Comparison of ENCODE assay signal across 22 cellular contexts in genomic region chr11:44493929-44494328, GRCh38.
DNase-seq lines count a peak whose midpoint lies in the region; ATAC-seq, FAIRE-seq and TF ChIP-seq lines count a peak whose summit lies in the region.
"Had no signal": no experiment of that assay in that cellular context is flagged by ENCODE, and none has a peak within 500 bp of the region (broad histone marks: within the 10 kb centered on the region; RNA-seq: fewer than 3 reads in every experiment).

No MANE protein-coding gene starts in this region.

- intact Hi-C loops in K562 (cut with micrococcal nuclease) (no loop called here), natural killer cell (cut with micrococcal nuclease) (no loop called here)

- no peaks in the 10 kb centered on the region for H4K20me1 ChIP-seq in SK-N-SH (ENCODE audit: insufficient read depth)
- H4K20me1 ChIP-seq in K562 (replicated peaks; ENCODE audit: control insufficient read depth, insufficient read depth, low read length): no peaks in the 10 kb centered on the region
- H4K20me1 ChIP-seq: BLaER1 treated with 17β-estradiol and CSF1 and Interleukin-3, amounts not matched to agents 10 nM and 100 nM had no signal

- CTCF ChIA-PET in SK-N-SH (lab: Yijun Ruan, JAX) (interaction anchor here (2.5 kb wide), 1 partner anchor 9 kb away, joined by 8 read pairs; no protein-coding TSS in a partner anchor), K562 (lab: Yijun Ruan, JAX; ENCODE audit: low intra/inter-chr PET ratio) (no interaction called here)

- H3K4me3 ChIP-seq in SK-N-SH (ENCODE audit: low read depth in 2 of 2, low read length in 1 of 2) (no peak overlapping the region), WERI-Rb-1 (ENCODE audit: low read depth, low read length) (no peak overlapping the region), K562 (no peak overlapping the region)
- H3K4me3 ChIP-seq: A549; BLaER1 treated with 17β-estradiol and CSF1 and Interleukin-3, amounts not matched to agents 10 nM and 100 nM had no signal

- H3K36me3 ChIP-seq in SK-N-SH (replicated peaks in 1 of 2; ENCODE audit: control insufficient read depth in 1 of 2, insufficient read depth in 2 of 2, low read length in 1 of 2): no peaks in the 10 kb centered on the region
- no peaks in the 10 kb centered on the region for H3K36me3 ChIP-seq in WERI-Rb-1
- no peaks in the 10 kb centered on the region for H3K36me3 ChIP-seq in K562 (ENCODE audit: control insufficient read depth, insufficient read depth, low read length)
- H3K36me3 ChIP-seq: BLaER1 treated with 17β-estradiol and CSF1 and Interleukin-3, amounts not matched to agents 10 nM and 100 nM had no signal

- no peaks in the 10 kb centered on the region for H3F3A ChIP-seq in SK-N-SH (replicated peaks; ENCODE audit: insufficient read depth)

- H3K27me3 ChIP-seq in SK-N-SH (ENCODE audit: insufficient read depth): peaks cover 4% of the 10 kb centered on the region; the same call in 1 of the 2 replicates
- no peaks in the 10 kb centered on the region for H3K27me3 ChIP-seq in WERI-Rb-1 (ENCODE audit: insufficient read depth, low read depth, severe bottlenecking)
- H3K27me3 ChIP-seq in K562 (ENCODE audit: control insufficient read depth in 2 of 2, insufficient read depth in 2 of 2, low read length in 2 of 2): peaks cover 2 to 18% of the 10 kb centered on the region in 2 experiments
- H3K27me3 ChIP-seq: BLaER1 treated with 17β-estradiol and CSF1 and Interleukin-3, amounts not matched to agents 10 nM and 100 nM had no signal

- H3K4me1 ChIP-seq in SK-N-SH (ENCODE audit: control insufficient read depth in 1 of 2, insufficient read depth in 2 of 2, low read depth in 1 of 2, low read length in 1 of 2): no peaks in the 10 kb centered on the region
- H3K4me1 ChIP-seq in K562 (replicated peaks in 1 of 2; ENCODE audit: control insufficient read depth in 2 of 2, insufficient read depth in 2 of 2, low read length in 2 of 2): no peaks in the 10 kb centered on the region
- H3K4me1 ChIP-seq: A549; BLaER1 treated with 17β-estradiol and CSF1 and Interleukin-3, amounts not matched to agents 10 nM and 100 nM; Caco-2 had no signal

- no TSS peak for BruUV-seq in K562 (replicated peaks; lab: Mats Ljungman, UMichigan)

- no peak overlapping the region for H3K9ac ChIP-seq in SK-N-SH
- H3K9ac ChIP-seq in K562 (ENCODE audit: insufficient read depth in 1 of 2, low read depth in 2 of 2, low read length in 2 of 2): no peak overlapping the region
- H3K9ac ChIP-seq: BLaER1 treated with 17β-estradiol and CSF1 and Interleukin-3, amounts not matched to agents 10 nM and 100 nM had no signal

- H3K9me3 ChIP-seq in SK-N-SH (no peaks in the 10 kb centered on the region), WERI-Rb-1 (ENCODE audit: severe bottlenecking) (no peaks in the 10 kb centered on the region), K562 (replicated peaks; ENCODE audit: control insufficient read depth, insufficient read depth, low read depth, low read length) (no peaks in the 10 kb centered on the region)
- H3K9me3 ChIP-seq: A549; BLaER1 treated with 17β-estradiol and CSF1 and Interleukin-3, amounts not matched to agents 10 nM and 100 nM; Caco-2 had no signal

- H3K9me3 Mint-ChIP-seq in natural killer cell: no peaks in the 10 kb centered on the region
- H3K9me3 Mint-ChIP-seq: CD4-positive, alpha-beta T cell; CD8-positive, alpha-beta T cell had no signal

- TF ChIP-seq EP300 in SK-N-SH (IDR thresholded peaks at IDR 0.05; ENCODE audit: borderline replicate concordance in 1 of 2, low read depth in 1 of 2, low read length in 1 of 2) (no peak), K562 (IDR thresholded peaks at IDR 0.05; ENCODE audit: low read length) (no peak)

- no peaks in the 10 kb centered on the region for H3K36me3 Mint-ChIP-seq in natural killer cell
- H3K36me3 Mint-ChIP-seq: CD8-positive, alpha-beta T cell had no signal

- no peak for TF ChIP-seq RAD21 in SK-N-SH (IDR thresholded peaks at IDR 0.05; ENCODE audit: low read length)
- no peak for TF ChIP-seq RAD21 in K562 (CRISPR knock-in tag; conservative IDR thresholded peaks at IDR 0.05 in 1 of 2, IDR thresholded peaks at IDR 0.05 in 1 of 2)

- TF ChIP-seq POLR2A in K562 (conservative IDR thresholded peaks at IDR 0.05): no peak

- no peak overlapping the region for H2AFZ ChIP-seq in SK-N-SH (ENCODE audit: low read depth)
- H2AFZ ChIP-seq in K562 (ENCODE audit: low read depth, low read length): no peak overlapping the region

- in situ Hi-C loops in K562 (cut with MboI): no loop called here

- peaks cover 3% of the 10 kb centered on the region for H3K9me1 ChIP-seq in K562 (ENCODE audit: control insufficient read depth, insufficient read depth, low read length)

- TF ChIP-seq CTCF in SK-N-SH (IDR thresholded peaks at IDR 0.05) (no peak), WERI-Rb-1 (IDR thresholded peaks at IDR 0.05; ENCODE audit: low read depth, low read length) (no peak), K562 (IDR thresholded peaks at IDR 0.05 in 2 of 3, conservative IDR thresholded peaks at IDR 0.05 in 1 of 3; ENCODE audit: insufficient read depth in 2 of 3, low read depth in 1 of 3, low read length in 3 of 3) (no peak), natural killer cell (IDR thresholded peaks at IDR 0.05) (no peak)

- H3K79me2 ChIP-seq in SK-N-SH (ENCODE audit: insufficient read depth) (no peaks in the 10 kb centered on the region), K562 (ENCODE audit: control insufficient read depth, insufficient read depth, low read length) (no peaks in the 10 kb centered on the region)

- 17% methylated on average over 1 of the region's 1 CpG for WGBS in SK-N-SH (ENCODE audit: low lambda C conversion rate)
- 0% methylated on average over 1 of the region's 1 CpG for WGBS in K562 (ENCODE audit: insufficient coverage, low coverage, missing lambda C conversion rate)

- ATAC-seq in SK-N-SH treated with all-trans-retinoic acid at 6 μM for 48 hours (no peak), K562 (no peak), HG02571 (IDR thresholded peaks at IDR 0.05; ENCODE audit: unreplicated experiment) (no peak), natural killer cell (no peak)
- ATAC-seq: A549; CD8-positive, alpha-beta T cell had no signal

- no peak for FAIRE-seq in K562 (lab: Jason Lieb, UNC)
- FAIRE-seq: A549, D721Med, G401.6, GM12892, GM18507 had no signal

- peaks cover 2 to 18% of the 10 kb centered on the region in 2 donors for H3K27me3 Mint-ChIP-seq in natural killer cell (ENCODE audit: low read depth in 2 of 2)

- H3K4me2 ChIP-seq in SK-N-SH: no peak overlapping the region
- no peak overlapping the region for H3K4me2 ChIP-seq in K562 (ENCODE audit: insufficient read depth, low read length)
- H3K4me2 ChIP-seq: A549; BLaER1 treated with 17β-estradiol and CSF1 and Interleukin-3, amounts not matched to agents 10 nM and 100 nM had no signal

- POLR2A ChIA-PET in SK-N-SH (lab: Yijun Ruan, JAX): no interaction called here
- POLR2A ChIA-PET in K562 (lab: Yijun Ruan, JAX): interaction anchor here (1.0 kb wide), 2 partner anchors 18 to 35 kb away, joined by 3 to 4 read pairs; no protein-coding TSS in a partner anchor

- H3K4me1 Mint-ChIP-seq in natural killer cell: no peaks in the 10 kb centered on the region
- H3K4me1 Mint-ChIP-seq: B cell had no signal

- H3K27ac Mint-ChIP-seq in natural killer cell: no peak overlapping the region
- H3K27ac Mint-ChIP-seq: B cell; CD4-positive, alpha-beta T cell; CD8-positive, alpha-beta T cell had no signal

- no peak overlapping the region for H3K4me3 Mint-ChIP-seq in natural killer cell
- H3K4me3 Mint-ChIP-seq: B cell; CD4-positive, alpha-beta T cell; CD8-positive, alpha-beta T cell had no signal

- no peak for DNase-seq in SK-N-SH
- no peak for DNase-seq in WERI-Rb-1
- no peak for DNase-seq in K562 (ENCODE audit: extremely low read depth in 1 of 4, low spot score in 3 of 4)
- DNase-seq in natural killer cell: no peak
- DNase-seq: AML-193; Caco-2; Calu3; CD4-positive, alpha-beta T cell; CD8-positive, alpha-beta T cell; DMS79 treated with DMSO at 0.1 percent for 48 hours; GF-D8 had no signal

- no peaks in the 10 kb centered on the region for H3K9me2 ChIP-seq in SK-N-SH

- H3K27ac ChIP-seq in SK-N-SH (ENCODE audit: low read depth in 2 of 2, low read length in 1 of 2) (no peak overlapping the region), WERI-Rb-1 (peak overlapping the region; percentile 33), K562 (ENCODE audit: extremely low read depth, low read depth, low read length) (no peak overlapping the region)
- H3K27ac ChIP-seq: 22Rv1; A549; BLaER1 treated with 17β-estradiol and CSF1 and Interleukin-3, amounts not matched to agents 10 nM and 100 nM; C4-2B had no signal

TF ChIP-seq in SK-N-SH treated with all-trans-retinoic acid at 6 μM for 48 hours, 23 proteins besides CTCF, POLR2A, EP300 and RAD21:
- TF ChIP-seq ISL1 (CRISPR knock-in tag; IDR thresholded peaks at IDR 0.05) (no peak), GLIS3 (CRISPR knock-in tag; IDR thresholded peaks at IDR 0.05) (no peak), POU6F1 (CRISPR knock-in tag; IDR thresholded peaks at IDR 0.05; ENCODE audit: borderline replicate concordance, low read depth) (no peak)

TF ChIP-seq in K562, 482 proteins besides CTCF, POLR2A, EP300 and RAD21:
- TF ChIP-seq MIER1 (IDR thresholded peaks at IDR 0.05; ENCODE audit: low read depth) (peak; percentile 60; the same call in 1 of the 2 replicates), EP400 (IDR thresholded peaks at IDR 0.05) (no peak), SRSF7 (optimal IDR thresholded peaks at IDR 0.05; ENCODE audit: low read depth, low read length) (no peak), TFE3 (CRISPR knock-in tag; IDR thresholded peaks at IDR 0.05) (no peak), ZNF778 (CRISPR knock-in tag; IDR thresholded peaks at IDR 0.05) (no peak), HNRNPH1 (optimal IDR thresholded peaks at IDR 0.05; ENCODE audit: low read depth, low read length) (no peak), EHMT2 (IDR thresholded peaks at IDR 0.05) (peak; percentile 73)

Comparison
In these comparisons a context has a peak if more than half of its experiments do, and no peak if none do; other contexts are left out.
1. Of the 27 proteins assayed by ChIP-seq in both K562 and SK-N-SH: peak only in K562: none; only in SK-N-SH: REST; in both: none; in neither: 26.